Comparison of ENCODE assay signal across 1 cellular context in the genomic region with DNA sequence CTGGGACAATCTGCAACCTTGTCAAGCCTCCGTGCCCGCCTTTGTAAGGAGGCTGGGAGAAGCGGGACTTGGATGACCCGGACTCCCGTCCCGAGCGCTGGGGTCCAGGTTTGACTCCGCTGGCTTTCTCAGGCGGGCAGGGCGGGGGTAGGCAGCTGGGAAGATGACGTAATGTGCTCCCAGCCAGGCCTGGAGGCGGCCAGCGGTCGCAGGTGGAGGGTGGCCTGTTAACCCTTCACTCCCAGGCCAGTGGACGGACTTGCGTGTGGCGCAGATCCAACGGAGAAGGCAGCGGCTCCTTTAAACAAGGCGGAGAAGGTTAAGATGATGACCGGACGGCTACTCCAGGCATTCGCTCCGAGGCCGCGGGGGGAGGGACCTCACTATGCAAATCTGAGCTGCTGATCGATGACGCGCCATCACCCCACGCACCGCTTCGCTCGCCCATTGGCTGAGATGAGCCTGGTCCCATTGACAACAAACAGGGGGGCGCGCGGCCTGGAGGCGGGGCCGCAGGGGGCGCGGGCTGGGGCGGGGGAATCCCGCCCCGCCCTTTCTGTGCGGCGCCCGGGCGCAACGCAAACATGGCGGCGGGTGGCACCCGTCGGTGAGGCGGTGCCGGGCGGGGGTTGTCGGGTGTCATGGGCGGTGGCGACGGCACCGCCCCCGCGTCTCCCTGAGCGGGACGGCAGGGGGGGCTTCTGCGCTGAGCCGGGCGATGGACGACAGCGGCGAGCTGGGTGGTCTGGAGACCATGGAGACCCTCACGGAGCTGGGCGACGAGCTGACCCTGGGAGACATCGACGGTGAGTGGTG.
TF ChIP-seq lines count a peak whose summit lies in the region.

A gene (plus strand): TSS at position 553 of the 816 bp plus-strand sequence. CDS start 166 bp downstream, at position 719.

TF ChIP-seq in HepG2, 621 proteins besides CTCF, POLR2A, EP300 and RAD21 (continued from another document and continues in another):
- TF ChIP-seq, protein P1, sequence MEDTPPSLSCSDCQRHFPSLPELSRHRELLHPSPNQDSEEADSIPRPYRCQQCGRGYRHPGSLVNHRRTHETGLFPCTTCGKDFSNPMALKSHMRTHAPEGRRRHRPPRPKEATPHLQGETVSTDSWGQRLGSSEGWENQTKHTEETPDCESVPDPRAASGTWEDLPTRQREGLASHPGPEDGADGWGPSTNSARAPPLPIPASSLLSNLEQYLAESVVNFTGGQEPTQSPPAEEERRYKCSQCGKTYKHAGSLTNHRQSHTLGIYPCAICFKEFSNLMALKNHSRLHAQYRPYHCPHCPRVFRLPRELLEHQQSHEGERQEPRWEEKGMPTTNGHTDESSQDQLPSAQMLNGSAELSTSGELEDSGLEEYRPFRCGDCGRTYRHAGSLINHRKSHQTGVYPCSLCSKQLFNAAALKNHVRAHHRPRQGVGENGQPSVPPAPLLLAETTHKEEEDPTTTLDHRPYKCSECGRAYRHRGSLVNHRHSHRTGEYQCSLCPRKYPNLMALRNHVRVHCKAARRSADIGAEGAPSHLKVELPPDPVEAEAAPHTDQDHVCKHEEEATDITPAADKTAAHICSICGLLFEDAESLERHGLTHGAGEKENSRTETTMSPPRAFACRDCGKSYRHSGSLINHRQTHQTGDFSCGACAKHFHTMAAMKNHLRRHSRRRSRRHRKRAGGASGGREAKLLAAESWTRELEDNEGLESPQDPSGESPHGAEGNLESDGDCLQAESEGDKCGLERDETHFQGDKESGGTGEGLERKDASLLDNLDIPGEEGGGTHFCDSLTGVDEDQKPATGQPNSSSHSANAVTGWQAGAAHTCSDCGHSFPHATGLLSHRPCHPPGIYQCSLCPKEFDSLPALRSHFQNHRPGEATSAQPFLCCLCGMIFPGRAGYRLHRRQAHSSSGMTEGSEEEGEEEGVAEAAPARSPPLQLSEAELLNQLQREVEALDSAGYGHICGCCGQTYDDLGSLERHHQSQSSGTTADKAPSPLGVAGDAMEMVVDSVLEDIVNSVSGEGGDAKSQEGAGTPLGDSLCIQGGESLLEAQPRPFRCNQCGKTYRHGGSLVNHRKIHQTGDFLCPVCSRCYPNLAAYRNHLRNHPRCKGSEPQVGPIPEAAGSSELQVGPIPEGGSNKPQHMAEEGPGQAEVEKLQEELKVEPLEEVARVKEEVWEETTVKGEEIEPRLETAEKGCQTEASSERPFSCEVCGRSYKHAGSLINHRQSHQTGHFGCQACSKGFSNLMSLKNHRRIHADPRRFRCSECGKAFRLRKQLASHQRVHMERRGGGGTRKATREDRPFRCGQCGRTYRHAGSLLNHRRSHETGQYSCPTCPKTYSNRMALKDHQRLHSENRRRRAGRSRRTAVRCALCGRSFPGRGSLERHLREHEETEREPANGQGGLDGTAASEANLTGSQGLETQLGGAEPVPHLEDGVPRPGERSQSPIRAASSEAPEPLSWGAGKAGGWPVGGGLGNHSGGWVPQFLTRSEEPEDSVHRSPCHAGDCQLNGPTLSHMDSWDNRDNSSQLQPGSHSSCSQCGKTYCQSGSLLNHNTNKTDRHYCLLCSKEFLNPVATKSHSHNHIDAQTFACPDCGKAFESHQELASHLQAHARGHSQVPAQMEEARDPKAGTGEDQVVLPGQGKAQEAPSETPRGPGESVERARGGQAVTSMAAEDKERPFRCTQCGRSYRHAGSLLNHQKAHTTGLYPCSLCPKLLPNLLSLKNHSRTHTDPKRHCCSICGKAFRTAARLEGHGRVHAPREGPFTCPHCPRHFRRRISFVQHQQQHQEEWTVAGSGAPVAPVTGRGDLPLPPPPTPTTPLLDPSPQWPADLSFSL (CRISPR knock-in tag; IDR thresholded peaks at IDR 0.05) = no peak
- TF ChIP-seq NFE2 (CRISPR knock-in tag; IDR thresholded peaks at IDR 0.05) = no peak
- TF ChIP-seq TRIM24 (CRISPR knock-in tag; IDR thresholded peaks at IDR 0.05) = no peak
- no peak; the same call in 1 of the 2 replicates for TF ChIP-seq KDM5A (IDR thresholded peaks at IDR 0.05; ENCODE audit: borderline replicate concordance, low read length)
- 0 out of 2 replicates have a peak, but pooled peaks have one; percentile 13 for TF ChIP-seq DNMT1 (CRISPR knock-in tag; IDR thresholded peaks at IDR 0.05)
- no peak for TF ChIP-seq STAT5B (CRISPR knock-in tag; IDR thresholded peaks at IDR 0.05)
- TF ChIP-seq MIER2 (CRISPR knock-in tag; IDR thresholded peaks at IDR 0.05) = peak; percentile 36; the same call in 1 of the 2 replicates
- TF ChIP-seq GATAD2A (CRISPR knock-in tag; IDR thresholded peaks at IDR 0.05) = peak; percentile 93
- TF ChIP-seq ZMAT3 (CRISPR knock-in tag; conservative IDR thresholded peaks at IDR 0.05) = peak; percentile 97
- no peak for TF ChIP-seq SRSF1 (optimal IDR thresholded peaks at IDR 0.05; ENCODE audit: low read depth, low read length)
- TF ChIP-seq MBNL3 (CRISPR knock-in tag; conservative IDR thresholded peaks at IDR 0.05) = no peak
- peak; percentile 64 for TF ChIP-seq YEATS4 (CRISPR knock-in tag; IDR thresholded peaks at IDR 0.05; ENCODE audit: borderline replicate concordance)
- no peak; the same call in 1 of the 2 replicates for TF ChIP-seq ZFP82 (CRISPR knock-in tag; IDR thresholded peaks at IDR 0.05; ENCODE audit: borderline replicate concordance)
- TF ChIP-seq, protein P2, sequence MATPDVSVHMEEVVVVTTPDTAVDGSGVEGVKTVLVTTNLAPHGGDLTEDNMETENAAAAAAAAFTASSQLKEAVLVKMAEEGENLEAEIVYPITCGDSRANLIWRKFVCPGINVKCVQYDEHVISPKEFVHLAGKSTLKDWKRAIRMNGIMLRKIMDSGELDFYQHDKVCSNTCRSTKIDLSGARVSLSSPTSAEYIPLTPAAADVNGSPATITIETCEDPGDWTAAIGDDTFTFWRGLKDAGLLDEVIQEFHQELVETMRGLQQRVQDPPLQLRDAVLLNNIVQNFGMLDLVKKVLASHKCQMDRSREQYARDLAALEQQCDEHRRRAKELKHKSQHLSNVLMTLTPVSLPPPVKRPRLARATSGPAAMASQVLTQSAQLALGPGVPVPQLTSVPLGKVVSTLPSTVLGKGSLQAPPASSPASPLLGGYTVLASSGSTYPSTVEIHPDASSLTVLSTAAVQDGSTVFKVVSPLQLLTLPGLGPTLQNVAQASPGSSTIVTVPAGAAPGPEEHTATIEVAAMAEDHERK (CRISPR knock-in tag; IDR thresholded peaks at IDR 0.05; ENCODE audit: low read depth) = peak; percentile 38; the same call in 1 of the 2 replicates
- TF ChIP-seq ZNF772 (CRISPR knock-in tag; IDR thresholded peaks at IDR 0.05) = peak; percentile 87
- TF ChIP-seq, protein P3, sequence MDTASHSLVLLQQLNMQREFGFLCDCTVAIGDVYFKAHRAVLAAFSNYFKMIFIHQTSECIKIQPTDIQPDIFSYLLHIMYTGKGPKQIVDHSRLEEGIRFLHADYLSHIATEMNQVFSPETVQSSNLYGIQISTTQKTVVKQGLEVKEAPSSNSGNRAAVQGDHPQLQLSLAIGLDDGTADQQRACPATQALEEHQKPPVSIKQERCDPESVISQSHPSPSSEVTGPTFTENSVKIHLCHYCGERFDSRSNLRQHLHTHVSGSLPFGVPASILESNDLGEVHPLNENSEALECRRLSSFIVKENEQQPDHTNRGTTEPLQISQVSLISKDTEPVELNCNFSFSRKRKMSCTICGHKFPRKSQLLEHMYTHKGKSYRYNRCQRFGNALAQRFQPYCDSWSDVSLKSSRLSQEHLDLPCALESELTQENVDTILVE (CRISPR knock-in tag; IDR thresholded peaks at IDR 0.05) = peak; percentile 38; the same call in 1 of the 2 replicates
- no peak for TF ChIP-seq ZNF17 (CRISPR knock-in tag; IDR thresholded peaks at IDR 0.05)
- TF ChIP-seq SIN3B (IDR thresholded peaks at IDR 0.05; ENCODE audit: low read length) = no peak
- TF ChIP-seq PRMT3 (CRISPR knock-in tag; IDR thresholded peaks at IDR 0.05; ENCODE audit: borderline replicate concordance, low read depth) = no peak
- TF ChIP-seq, protein P4, sequence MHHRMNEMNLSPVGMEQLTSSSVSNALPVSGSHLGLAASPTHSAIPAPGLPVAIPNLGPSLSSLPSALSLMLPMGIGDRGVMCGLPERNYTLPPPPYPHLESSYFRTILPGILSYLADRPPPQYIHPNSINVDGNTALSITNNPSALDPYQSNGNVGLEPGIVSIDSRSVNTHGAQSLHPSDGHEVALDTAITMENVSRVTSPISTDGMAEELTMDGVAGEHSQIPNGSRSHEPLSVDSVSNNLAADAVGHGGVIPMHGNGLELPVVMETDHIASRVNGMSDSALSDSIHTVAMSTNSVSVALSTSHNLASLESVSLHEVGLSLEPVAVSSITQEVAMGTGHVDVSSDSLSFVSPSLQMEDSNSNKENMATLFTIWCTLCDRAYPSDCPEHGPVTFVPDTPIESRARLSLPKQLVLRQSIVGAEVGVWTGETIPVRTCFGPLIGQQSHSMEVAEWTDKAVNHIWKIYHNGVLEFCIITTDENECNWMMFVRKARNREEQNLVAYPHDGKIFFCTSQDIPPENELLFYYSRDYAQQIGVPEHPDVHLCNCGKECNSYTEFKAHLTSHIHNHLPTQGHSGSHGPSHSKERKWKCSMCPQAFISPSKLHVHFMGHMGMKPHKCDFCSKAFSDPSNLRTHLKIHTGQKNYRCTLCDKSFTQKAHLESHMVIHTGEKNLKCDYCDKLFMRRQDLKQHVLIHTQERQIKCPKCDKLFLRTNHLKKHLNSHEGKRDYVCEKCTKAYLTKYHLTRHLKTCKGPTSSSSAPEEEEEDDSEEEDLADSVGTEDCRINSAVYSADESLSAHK (CRISPR knock-in tag; IDR thresholded peaks at IDR 0.05; ENCODE audit: borderline replicate concordance) = no peak
- no peak for TF ChIP-seq ZSCAN30 (CRISPR knock-in tag; IDR thresholded peaks at IDR 0.05)
- TF ChIP-seq SMYD3 (CRISPR knock-in tag; IDR thresholded peaks at IDR 0.05) = peak; percentile 85; the same call in 1 of the 2 replicates
- TF ChIP-seq, protein P5, sequence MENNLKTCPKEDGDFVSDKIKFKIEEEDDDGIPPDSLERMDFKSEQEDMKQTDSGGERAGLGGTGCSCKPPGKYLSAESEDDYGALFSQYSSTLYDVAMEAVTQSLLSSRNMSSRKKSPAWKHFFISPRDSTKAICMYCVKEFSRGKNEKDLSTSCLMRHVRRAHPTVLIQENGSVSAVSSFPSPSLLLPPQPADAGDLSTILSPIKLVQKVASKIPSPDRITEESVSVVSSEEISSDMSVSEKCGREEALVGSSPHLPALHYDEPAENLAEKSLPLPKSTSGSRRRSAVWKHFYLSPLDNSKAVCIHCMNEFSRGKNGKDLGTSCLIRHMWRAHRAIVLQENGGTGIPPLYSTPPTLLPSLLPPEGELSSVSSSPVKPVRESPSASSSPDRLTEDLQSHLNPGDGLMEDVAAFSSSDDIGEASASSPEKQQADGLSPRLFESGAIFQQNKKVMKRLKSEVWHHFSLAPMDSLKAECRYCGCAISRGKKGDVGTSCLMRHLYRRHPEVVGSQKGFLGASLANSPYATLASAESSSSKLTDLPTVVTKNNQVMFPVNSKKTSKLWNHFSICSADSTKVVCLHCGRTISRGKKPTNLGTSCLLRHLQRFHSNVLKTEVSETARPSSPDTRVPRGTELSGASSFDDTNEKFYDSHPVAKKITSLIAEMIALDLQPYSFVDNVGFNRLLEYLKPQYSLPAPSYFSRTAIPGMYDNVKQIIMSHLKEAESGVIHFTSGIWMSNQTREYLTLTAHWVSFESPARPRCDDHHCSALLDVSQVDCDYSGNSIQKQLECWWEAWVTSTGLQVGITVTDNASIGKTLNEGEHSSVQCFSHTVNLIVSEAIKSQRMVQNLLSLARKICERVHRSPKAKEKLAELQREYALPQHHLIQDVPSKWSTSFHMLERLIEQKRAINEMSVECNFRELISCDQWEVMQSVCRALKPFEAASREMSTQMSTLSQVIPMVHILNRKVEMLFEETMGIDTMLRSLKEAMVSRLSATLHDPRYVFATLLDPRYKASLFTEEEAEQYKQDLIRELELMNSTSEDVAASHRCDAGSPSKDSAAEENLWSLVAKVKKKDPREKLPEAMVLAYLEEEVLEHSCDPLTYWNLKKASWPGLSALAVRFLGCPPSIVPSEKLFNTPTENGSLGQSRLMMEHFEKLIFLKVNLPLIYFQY (CRISPR knock-in tag; IDR thresholded peaks at IDR 0.05; ENCODE audit: borderline replicate concordance) = peak; percentile 54
- no peak for TF ChIP-seq MBD4 (IDR thresholded peaks at IDR 0.05; ENCODE audit: borderline replicate concordance, low read length)
- 0 out of 2 replicates have a peak, but pooled peaks have one; percentile 56 for TF ChIP-seq ZNF564 (CRISPR knock-in tag; IDR thresholded peaks at IDR 0.05)
- no peak for TF ChIP-seq PLRG1 (conservative IDR thresholded peaks at IDR 0.05)
- TF ChIP-seq, protein P6, sequence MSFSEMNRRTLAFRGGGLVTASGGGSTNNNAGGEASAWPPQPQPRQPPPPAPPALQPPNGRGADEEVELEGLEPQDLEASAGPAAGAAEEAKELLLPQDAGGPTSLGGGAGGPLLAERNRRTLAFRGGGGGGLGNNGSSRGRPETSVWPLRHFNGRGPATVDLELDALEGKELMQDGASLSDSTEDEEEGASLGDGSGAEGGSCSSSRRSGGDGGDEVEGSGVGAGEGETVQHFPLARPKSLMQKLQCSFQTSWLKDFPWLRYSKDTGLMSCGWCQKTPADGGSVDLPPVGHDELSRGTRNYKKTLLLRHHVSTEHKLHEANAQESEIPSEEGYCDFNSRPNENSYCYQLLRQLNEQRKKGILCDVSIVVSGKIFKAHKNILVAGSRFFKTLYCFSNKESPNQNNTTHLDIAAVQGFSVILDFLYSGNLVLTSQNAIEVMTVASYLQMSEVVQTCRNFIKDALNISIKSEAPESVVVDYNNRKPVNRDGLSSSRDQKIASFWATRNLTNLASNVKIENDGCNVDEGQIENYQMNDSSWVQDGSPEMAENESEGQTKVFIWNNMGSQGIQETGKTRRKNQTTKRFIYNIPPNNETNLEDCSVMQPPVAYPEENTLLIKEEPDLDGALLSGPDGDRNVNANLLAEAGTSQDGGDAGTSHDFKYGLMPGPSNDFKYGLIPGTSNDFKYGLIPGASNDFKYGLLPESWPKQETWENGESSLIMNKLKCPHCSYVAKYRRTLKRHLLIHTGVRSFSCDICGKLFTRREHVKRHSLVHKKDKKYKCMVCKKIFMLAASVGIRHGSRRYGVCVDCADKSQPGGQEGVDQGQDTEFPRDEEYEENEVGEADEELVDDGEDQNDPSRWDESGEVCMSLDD (CRISPR knock-in tag; IDR thresholded peaks at IDR 0.05; ENCODE audit: borderline replicate concordance) = no peak
- 0 out of 2 replicates have a peak, but pooled peaks have one; percentile 35 for TF ChIP-seq HMG20B (CRISPR knock-in tag; conservative IDR thresholded peaks at IDR 0.05)
- TF ChIP-seq BRD4 (CRISPR knock-in tag; IDR thresholded peaks at IDR 0.05) = 0 out of 2 replicates have a peak, but pooled peaks have one; percentile 22
- TF ChIP-seq SAP130 (CRISPR knock-in tag; IDR thresholded peaks at IDR 0.05; ENCODE audit: low read depth) = peak; percentile 83
- TF ChIP-seq, protein P7, sequence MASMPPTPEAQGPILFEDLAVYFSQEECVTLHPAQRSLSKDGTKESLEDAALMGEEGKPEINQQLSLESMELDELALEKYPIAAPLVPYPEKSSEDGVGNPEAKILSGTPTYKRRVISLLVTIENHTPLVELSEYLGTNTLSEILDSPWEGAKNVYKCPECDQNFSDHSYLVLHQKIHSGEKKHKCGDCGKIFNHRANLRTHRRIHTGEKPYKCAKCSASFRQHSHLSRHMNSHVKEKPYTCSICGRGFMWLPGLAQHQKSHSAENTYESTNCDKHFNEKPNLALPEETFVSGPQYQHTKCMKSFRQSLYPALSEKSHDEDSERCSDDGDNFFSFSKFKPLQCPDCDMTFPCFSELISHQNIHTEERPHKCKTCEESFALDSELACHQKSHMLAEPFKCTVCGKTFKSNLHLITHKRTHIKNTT (CRISPR knock-in tag; IDR thresholded peaks at IDR 0.05) = no peak
- TF ChIP-seq ZFP36L1 (CRISPR knock-in tag; IDR thresholded peaks at IDR 0.05) = 0 out of 2 replicates have a peak, but pooled peaks have one; percentile 55
